ENCODE assay signal across 26 cellular contexts in genomic region chr15:41350057-41350717, GRCh38. TPM values are rescaled to one million over a fixed set of nuclear protein-coding genes. Genes with fewer than 3 reads are reported as not detected.
DNase-seq lines count a peak whose midpoint lies in the region; ATAC-seq, FAIRE-seq and TF ChIP-seq lines count a peak whose summit lies in the region.
"Had no signal": no experiment of that assay in that cellular context is flagged by ENCODE, and none has a peak within 500 bp of the region (broad histone marks: within the 10 kb centered on the region; RNA-seq: fewer than 3 reads in every experiment).

No MANE protein-coding gene starts in this region.

- ATAC-seq in body of pancreas = peak; percentile 52
- peak; percentile 56 to 90 (median 74) for ATAC-seq in pancreas
- no peak for ATAC-seq in GM18502 (IDR thresholded peaks at IDR 0.05; ENCODE audit: poor library complexity, unreplicated experiment)
- ATAC-seq: CD8-positive, alpha-beta T cell had no signal

- no peaks in the 10 kb centered on the region for H3K9me3 ChIP-seq in Caco-2
- H3K9me3 ChIP-seq in body of pancreas = no peaks in the 10 kb centered on the region
- H3K9me3 ChIP-seq in pancreas = no peaks in the 10 kb centered on the region
- H3K9me3 ChIP-seq: SJSA1 had no signal

- no peak overlapping the region for H4K8ac ChIP-seq in mesendoderm (ENCODE audit: low read depth, low read length)

- H3K36me3 Mint-ChIP-seq in Caco-2 (ENCODE audit: insufficient read depth, unreplicated experiment) = peaks cover 93% of the 10 kb centered on the region
- peaks cover 19% of the 10 kb centered on the region for H3K36me3 Mint-ChIP-seq in Calu3 (ENCODE audit: insufficient read depth, unreplicated experiment)
- H3K36me3 Mint-ChIP-seq: CD8-positive, alpha-beta T cell had no signal

- H3K18ac ChIP-seq in mesendoderm (ENCODE audit: low read length) = no peak overlapping the region

- no peaks in the 10 kb centered on the region for H3K79me2 ChIP-seq in mesendoderm (ENCODE audit: control insufficient read depth, insufficient read depth, low read length)

- no peak overlapping the region for H3K4me2 ChIP-seq in mesendoderm (ENCODE audit: low read length)
- H3K4me2 ChIP-seq: PC-9 had no signal

- no peak overlapping the region for H2BK15ac ChIP-seq in mesendoderm (replicated peaks; ENCODE audit: low read depth)

- no peak overlapping the region for H3K27ac Mint-ChIP-seq in Caco-2 (ENCODE audit: unreplicated experiment)
- no peak overlapping the region for H3K27ac Mint-ChIP-seq in Calu3 (ENCODE audit: unreplicated experiment)
- H3K27ac Mint-ChIP-seq: B cell; CD8-positive, alpha-beta T cell had no signal

- CTCF ChIA-PET in Caco-2 (lab: Charles Lee) = no interaction called here
- CTCF ChIA-PET in Calu3 (lab: Charles Lee) = no interaction called here

- H3K23ac ChIP-seq in mesendoderm (ENCODE audit: low read length) = no peak overlapping the region

- H3K9me3 Mint-ChIP-seq in Caco-2 (ENCODE audit: unreplicated experiment) = no peaks in the 10 kb centered on the region
- no peaks in the 10 kb centered on the region for H3K9me3 Mint-ChIP-seq in Calu3 (ENCODE audit: low read depth, unreplicated experiment)
- H3K9me3 Mint-ChIP-seq: CD8-positive, alpha-beta T cell had no signal

- no peak overlapping the region for H2BK5ac ChIP-seq in mesendoderm (ENCODE audit: low read length)

- H3K27me3 ChIP-seq in Caco-2 (replicated peaks; ENCODE audit: control insufficient read depth, insufficient read depth, low read length) (no peaks in the 10 kb centered on the region), body of pancreas (no peaks in the 10 kb centered on the region), pancreas (no peaks in the 10 kb centered on the region), mesendoderm (ENCODE audit: insufficient read depth, low read length, poor library complexity) (no peaks in the 10 kb centered on the region)
- H3K27me3 ChIP-seq: SJSA1 had no signal

- no peak overlapping the region for H2BK120ac ChIP-seq in mesendoderm (ENCODE audit: low read depth, low read length)

- TSS peak; percentile 12 for BruUV-seq in Caco-2 (replicated peaks; lab: Mats Ljungman, UMichigan)
- BruUV-seq in Calu3 (replicated peaks; lab: Mats Ljungman, UMichigan) = TSS peak; percentile 3

- 24 to 26% methylated on average over 10 of the region's 10 CpGs for WGBS in body of pancreas, 2 donors
- WGBS in pancreas, 2 donors = 18 to 20% methylated on average over 10 of the region's 10 CpGs
- no CpG with 5 or more reads among the region's 10 CpGs for WGBS in mesendoderm (ENCODE audit: extremely low coverage, insufficient coverage, low lambda C conversion rate)

- no peak overlapping the region for H4K5ac ChIP-seq in mesendoderm (ENCODE audit: low read length)

- no peak for TF ChIP-seq POLR2A in body of pancreas (IDR thresholded peaks at IDR 0.05)

- no peak for TF ChIP-seq CTCF in Caco-2 (IDR thresholded peaks at IDR 0.05; ENCODE audit: insufficient read depth in 1 of 2, low read depth in 1 of 2, low read length in 1 of 2, severe bottlenecking in 1 of 2, unreplicated experiment in 1 of 2)
- no peak for TF ChIP-seq CTCF in Calu3 (IDR thresholded peaks at IDR 0.05; ENCODE audit: unreplicated experiment)
- no peak for TF ChIP-seq CTCF in body of pancreas (IDR thresholded peaks at IDR 0.05)
- TF ChIP-seq CTCF in pancreas (IDR thresholded peaks at IDR 0.05) = no peak

- H3K4me1 Mint-ChIP-seq in Caco-2 (ENCODE audit: low read depth, unreplicated experiment) = peaks cover 7% of the 10 kb centered on the region
- H3K4me1 Mint-ChIP-seq in Calu3 (ENCODE audit: low read depth, unreplicated experiment) = no peaks in the 10 kb centered on the region
- H3K4me1 Mint-ChIP-seq: B cell had no signal

- intact Hi-C loops in Caco-2 (cut with micrococcal nuclease; ENCODE audit: unreplicated experiment) (no loop called here), Calu3 (cut with micrococcal nuclease; ENCODE audit: unreplicated experiment) (no loop called here), body of pancreas (cut with DNase I) (no loop called here), pancreas (cut with DNase I) (no loop called here)

- H3K27ac ChIP-seq in body of pancreas (peak overlapping the region in 3 of 4 donors; percentile 28 to 52 (median 49)), pancreas (peak overlapping the region in 1 of 4 donors; percentile 7), substantia nigra (ENCODE audit: low read depth, low read length, poor library complexity, severe bottlenecking) (no peak overlapping the region), mesendoderm (ENCODE audit: low read depth, low read length) (no peak overlapping the region)
- H3K27ac ChIP-seq: C4-2B, GM23248, PC-9, SJSA1 had no signal

- DNase-seq in Caco-2 (no peak), Calu3 (no peak), body of pancreas (no peak), pancreas (no peak), substantia nigra (lab: John Stamatoyannopoulos, UW) (no peak), mesendoderm (no peak)
- DNase-seq: CD8-positive, alpha-beta T cell; DMS153; DND-41; GM23248; H7; KG1; NCI-H1048; NCI-H1417; NCI-H1694; NCI-H2029 treated with DMSO at 0.1 percent for 48 hours; NCI-H446 treated with DMSO at 0.1 percent for 48 hours; NCI-H526; PC-9; Right ventricle myocardium superior had no signal

- H3K56ac ChIP-seq in mesendoderm (ENCODE audit: low read length) = no peak overlapping the region

- H3K4me1 ChIP-seq in Caco-2 (no peaks in the 10 kb centered on the region), body of pancreas (peaks cover 14% of the 10 kb centered on the region), pancreas (peaks cover 0 to 6% (median 5%) of the 10 kb centered on the region in 3 donors), mesendoderm (ENCODE audit: control insufficient read depth, low read depth, low read length) (no peaks in the 10 kb centered on the region)
- H3K4me1 ChIP-seq: SJSA1 had no signal

- no peak overlapping the region for H3K9ac ChIP-seq in mesendoderm (ENCODE audit: low read length)
- H3K9ac ChIP-seq: GM23248 had no signal

- POLR2A ChIA-PET in Caco-2 (lab: Charles Lee) = no interaction called here

- peaks cover 2% of the 10 kb centered on the region; the same call in 1 of the 2 replicates for H3K36me3 ChIP-seq in Caco-2 (ENCODE audit: control insufficient read depth, insufficient read depth, low read length)
- H3K36me3 ChIP-seq in body of pancreas (replicated peaks in 1 of 2; ENCODE audit: insufficient read depth in 1 of 2, low read depth in 2 of 2) = no peaks in the 10 kb centered on the region
- H3K36me3 ChIP-seq in pancreas = no peaks in the 10 kb centered on the region
- H3K36me3 ChIP-seq in mesendoderm (ENCODE audit: control insufficient read depth, insufficient read depth, low read length) = peaks cover 12% of the 10 kb centered on the region

- H2AK5ac ChIP-seq in mesendoderm (ENCODE audit: low read length) = no peak overlapping the region

- FAIRE-seq in pancreas (lab: Jason Lieb, UNC) = no peak
- FAIRE-seq: GM18507, HTR-8/SVneo had no signal

- no peak overlapping the region for H3K4ac ChIP-seq in mesendoderm (ENCODE audit: low read depth, low read length)

- H3K4me3 ChIP-seq in Caco-2 (ENCODE audit: low read depth, low read length) (no peak overlapping the region), body of pancreas (no peak overlapping the region), pancreas (no peak overlapping the region), mesendoderm (ENCODE audit: low read length) (no peak overlapping the region)
- H3K4me3 ChIP-seq: GM23248, PC-9, SJSA1 had no signal

- H3K79me1 ChIP-seq in mesendoderm (ENCODE audit: low read length) = no peaks in the 10 kb centered on the region

- H3K4me3 Mint-ChIP-seq in Caco-2 (ENCODE audit: unreplicated experiment) = no peak overlapping the region
- H3K4me3 Mint-ChIP-seq in Calu3 (ENCODE audit: low read depth, unreplicated experiment) = no peak overlapping the region
- H3K4me3 Mint-ChIP-seq: B cell; CD8-positive, alpha-beta T cell had no signal

- H3K27me3 Mint-ChIP-seq in Caco-2 (ENCODE audit: insufficient read depth, unreplicated experiment) (no peaks in the 10 kb centered on the region), Calu3 (ENCODE audit: unreplicated experiment) (no peaks in the 10 kb centered on the region)
- H3K27me3 Mint-ChIP-seq: B cell had no signal

RNA-seq across cellular contexts. Expression of gene NUSAP1, which starts 17.5 kb away (rescaled TPM):
- total RNA-seq in Caco-2 (2022) (106 and 110 TPM in 2 replicates), Calu3 (2022) (70.9 and 88.0 TPM in 2 replicates), body of pancreas (1 to 10 TPM; 2.1 to 5.3 TPM), pancreas (1 to 10 TPM in 3 of 6 donors, under 1 TPM in 3; 0.37 to 5.6 (median 1.2) TPM)
- 1 to 10 TPM in 1 of 2 donors, under 1 TPM in 1; 0.95 to 2.1 TPM for polyA plus RNA-seq in pancreas
- 98.1 TPM for polyA plus RNA-seq in mesendoderm (2013, experiment 1 of 2)
- polyA plus RNA-seq in mesendoderm (2013, experiment 2 of 2) = 98.3 TPM

RNA-seq across cellular contexts. Expression of gene OIP5, which starts 17.8 kb away (rescaled TPM):
- total RNA-seq in Caco-2 (2022) (23.4 and 26.4 TPM in 2 replicates), Calu3 (2022) (8.0 and 8.5 TPM in 2 replicates), body of pancreas (not detected), pancreas (under 1 TPM; 0.17 to 0.41 (median 0.25) TPM)
- under 1 TPM; 0.30 to 0.56 TPM for polyA plus RNA-seq in pancreas
- 42.8 TPM for polyA plus RNA-seq in mesendoderm (2013, experiment 1 of 2)
- polyA plus RNA-seq in mesendoderm (2013, experiment 2 of 2) = 40.8 TPM
- total RNA-seq: CD8-positive, alpha-beta T cell; Right ventricle myocardium superior had no signal

RNA-seq across cellular contexts. Expression of gene NDUFAF1, which starts 52.1 kb away (rescaled TPM):
- total RNA-seq in Caco-2 (2022) = 13.3 and 18.3 TPM in 2 replicates
- 8.8 and 9.8 TPM in 2 replicates for total RNA-seq in Calu3 (2022)
- total RNA-seq in body of pancreas = 1 to 10 TPM; 7.0 to 8.2 TPM
- total RNA-seq in pancreas = 1 to 10 TPM; 4.6 to 9.8 (median 7.3) TPM
- 1 to 10 TPM; 5.1 to 9.1 TPM for polyA plus RNA-seq in pancreas
- 10.8 TPM for polyA plus RNA-seq in mesendoderm (2013, experiment 1 of 2)
- polyA plus RNA-seq in mesendoderm (2013, experiment 2 of 2) = 10.3 TPM

Comparison
In these comparisons a context has a peak if more than half of its experiments do, and no peak if none do; other contexts are left out.
1. H3K27ac ChIP-seq: peak in body of pancreas (3 of 4); none in substantia nigra (single experiment) and mesendoderm (single experiment).
2. RNA of gene NUSAP1, which starts 17.5 kb away (total RNA-seq): 106 to 110 TPM in Caco-2 and 70.9 to 88.0 TPM in Calu3; 2.1 to 5.3 TPM in body of pancreas and 0.37 to 5.6 TPM in pancreas; every median in the first group is over 10 times any median in the second.